ENCODE assay signal across 1 cellular context in genomic region chr3:98563661-98564281, GRCh38.
TF ChIP-seq lines count a peak whose summit lies in the region.

No MANE protein-coding gene starts in this region.

TF ChIP-seq in GM12878, 131 proteins besides CTCF, POLR2A, EP300 and RAD21 (continued from another document and continues in another):
- TF ChIP-seq, protein P1, sequence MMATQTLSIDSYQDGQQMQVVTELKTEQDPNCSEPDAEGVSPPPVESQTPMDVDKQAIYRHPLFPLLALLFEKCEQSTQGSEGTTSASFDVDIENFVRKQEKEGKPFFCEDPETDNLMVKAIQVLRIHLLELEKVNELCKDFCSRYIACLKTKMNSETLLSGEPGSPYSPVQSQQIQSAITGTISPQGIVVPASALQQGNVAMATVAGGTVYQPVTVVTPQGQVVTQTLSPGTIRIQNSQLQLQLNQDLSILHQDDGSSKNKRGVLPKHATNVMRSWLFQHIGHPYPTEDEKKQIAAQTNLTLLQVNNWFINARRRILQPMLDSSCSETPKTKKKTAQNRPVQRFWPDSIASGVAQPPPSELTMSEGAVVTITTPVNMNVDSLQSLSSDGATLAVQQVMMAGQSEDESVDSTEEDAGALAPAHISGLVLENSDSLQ (IDR thresholded peaks at IDR 0.05), result no peak
- peak; percentile 92 for TF ChIP-seq FOXM1 (IDR thresholded peaks at IDR 0.05; ENCODE audit: low read depth, low read length)
- peak; percentile 61 for TF ChIP-seq PML (IDR thresholded peaks at IDR 0.05; ENCODE audit: low read length)
- TF ChIP-seq, protein P2, sequence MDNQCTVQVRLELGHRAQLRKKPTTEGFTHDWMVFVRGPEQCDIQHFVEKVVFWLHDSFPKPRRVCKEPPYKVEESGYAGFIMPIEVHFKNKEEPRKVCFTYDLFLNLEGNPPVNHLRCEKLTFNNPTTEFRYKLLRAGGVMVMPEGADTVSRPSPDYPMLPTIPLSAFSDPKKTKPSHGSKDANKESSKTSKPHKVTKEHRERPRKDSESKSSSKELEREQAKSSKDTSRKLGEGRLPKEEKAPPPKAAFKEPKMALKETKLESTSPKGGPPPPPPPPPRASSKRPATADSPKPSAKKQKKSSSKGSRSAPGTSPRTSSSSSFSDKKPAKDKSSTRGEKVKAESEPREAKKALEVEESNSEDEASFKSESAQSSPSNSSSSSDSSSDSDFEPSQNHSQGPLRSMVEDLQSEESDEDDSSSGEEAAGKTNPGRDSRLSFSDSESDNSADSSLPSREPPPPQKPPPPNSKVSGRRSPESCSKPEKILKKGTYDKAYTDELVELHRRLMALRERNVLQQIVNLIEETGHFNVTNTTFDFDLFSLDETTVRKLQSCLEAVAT (IDR thresholded peaks at IDR 0.05), result peak; percentile 33; the same call in 1 of the 2 replicates
- 0 out of 2 replicates have a peak, but pooled peaks have one; percentile 29 for TF ChIP-seq EED (IDR thresholded peaks at IDR 0.05; ENCODE audit: low read depth)
- peak; percentile 93 for TF ChIP-seq ATF7 (IDR thresholded peaks at IDR 0.05; ENCODE audit: low read depth)
- peak; percentile 66 for TF ChIP-seq RELA (IDR thresholded peaks at IDR 0.05; ENCODE audit: borderline replicate concordance, partially characterized antibody)
- TF ChIP-seq CREM (IDR thresholded peaks at IDR 0.05; ENCODE audit: low read depth), result peak; percentile 70
- peak; percentile 79; the same call in 1 of the 2 replicates for TF ChIP-seq ZNF384 (IDR thresholded peaks at IDR 0.05; ENCODE audit: borderline replicate concordance, low read depth, low read length)
- peak; percentile 50; the same call in 1 of the 2 replicates for TF ChIP-seq NBN (IDR thresholded peaks at IDR 0.05)
- TF ChIP-seq, protein P3, sequence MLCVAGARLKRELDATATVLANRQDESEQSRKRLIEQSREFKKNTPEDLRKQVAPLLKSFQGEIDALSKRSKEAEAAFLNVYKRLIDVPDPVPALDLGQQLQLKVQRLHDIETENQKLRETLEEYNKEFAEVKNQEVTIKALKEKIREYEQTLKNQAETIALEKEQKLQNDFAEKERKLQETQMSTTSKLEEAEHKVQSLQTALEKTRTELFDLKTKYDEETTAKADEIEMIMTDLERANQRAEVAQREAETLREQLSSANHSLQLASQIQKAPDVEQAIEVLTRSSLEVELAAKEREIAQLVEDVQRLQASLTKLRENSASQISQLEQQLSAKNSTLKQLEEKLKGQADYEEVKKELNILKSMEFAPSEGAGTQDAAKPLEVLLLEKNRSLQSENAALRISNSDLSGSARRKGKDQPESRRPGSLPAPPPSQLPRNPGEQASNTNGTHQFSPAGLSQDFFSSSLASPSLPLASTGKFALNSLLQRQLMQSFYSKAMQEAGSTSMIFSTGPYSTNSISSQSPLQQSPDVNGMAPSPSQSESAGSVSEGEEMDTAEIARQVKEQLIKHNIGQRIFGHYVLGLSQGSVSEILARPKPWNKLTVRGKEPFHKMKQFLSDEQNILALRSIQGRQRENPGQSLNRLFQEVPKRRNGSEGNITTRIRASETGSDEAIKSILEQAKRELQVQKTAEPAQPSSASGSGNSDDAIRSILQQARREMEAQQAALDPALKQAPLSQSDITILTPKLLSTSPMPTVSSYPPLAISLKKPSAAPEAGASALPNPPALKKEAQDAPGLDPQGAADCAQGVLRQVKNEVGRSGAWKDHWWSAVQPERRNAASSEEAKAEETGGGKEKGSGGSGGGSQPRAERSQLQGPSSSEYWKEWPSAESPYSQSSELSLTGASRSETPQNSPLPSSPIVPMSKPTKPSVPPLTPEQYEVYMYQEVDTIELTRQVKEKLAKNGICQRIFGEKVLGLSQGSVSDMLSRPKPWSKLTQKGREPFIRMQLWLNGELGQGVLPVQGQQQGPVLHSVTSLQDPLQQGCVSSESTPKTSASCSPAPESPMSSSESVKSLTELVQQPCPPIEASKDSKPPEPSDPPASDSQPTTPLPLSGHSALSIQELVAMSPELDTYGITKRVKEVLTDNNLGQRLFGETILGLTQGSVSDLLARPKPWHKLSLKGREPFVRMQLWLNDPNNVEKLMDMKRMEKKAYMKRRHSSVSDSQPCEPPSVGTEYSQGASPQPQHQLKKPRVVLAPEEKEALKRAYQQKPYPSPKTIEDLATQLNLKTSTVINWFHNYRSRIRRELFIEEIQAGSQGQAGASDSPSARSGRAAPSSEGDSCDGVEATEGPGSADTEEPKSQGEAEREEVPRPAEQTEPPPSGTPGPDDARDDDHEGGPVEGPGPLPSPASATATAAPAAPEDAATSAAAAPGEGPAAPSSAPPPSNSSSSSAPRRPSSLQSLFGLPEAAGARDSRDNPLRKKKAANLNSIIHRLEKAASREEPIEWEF (IDR thresholded peaks at IDR 0.05; ENCODE audit: insufficient replicate concordance, low read depth, low read length), result peak; percentile 92
- TF ChIP-seq ZSCAN29 (IDR thresholded peaks at IDR 0.05), result no peak
- TF ChIP-seq, protein P4, sequence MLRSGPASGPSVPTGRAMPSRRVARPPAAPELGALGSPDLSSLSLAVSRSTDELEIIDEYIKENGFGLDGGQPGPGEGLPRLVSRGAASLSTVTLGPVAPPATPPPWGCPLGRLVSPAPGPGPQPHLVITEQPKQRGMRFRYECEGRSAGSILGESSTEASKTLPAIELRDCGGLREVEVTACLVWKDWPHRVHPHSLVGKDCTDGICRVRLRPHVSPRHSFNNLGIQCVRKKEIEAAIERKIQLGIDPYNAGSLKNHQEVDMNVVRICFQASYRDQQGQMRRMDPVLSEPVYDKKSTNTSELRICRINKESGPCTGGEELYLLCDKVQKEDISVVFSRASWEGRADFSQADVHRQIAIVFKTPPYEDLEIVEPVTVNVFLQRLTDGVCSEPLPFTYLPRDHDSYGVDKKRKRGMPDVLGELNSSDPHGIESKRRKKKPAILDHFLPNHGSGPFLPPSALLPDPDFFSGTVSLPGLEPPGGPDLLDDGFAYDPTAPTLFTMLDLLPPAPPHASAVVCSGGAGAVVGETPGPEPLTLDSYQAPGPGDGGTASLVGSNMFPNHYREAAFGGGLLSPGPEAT (IDR thresholded peaks at IDR 0.05; ENCODE audit: low read depth), result peak; percentile 100
- TF ChIP-seq ESRRA (IDR thresholded peaks at IDR 0.05; ENCODE audit: low read length), result no peak
- TF ChIP-seq CBFB (IDR thresholded peaks at IDR 0.05; ENCODE audit: low read depth), result peak; percentile 94
- TF ChIP-seq JUND (IDR thresholded peaks at IDR 0.05; ENCODE audit: low read depth, low read length), result 0 out of 2 replicates have a peak, but pooled peaks have one; percentile 60
- TF ChIP-seq IKZF2 (IDR thresholded peaks at IDR 0.05), result peak; percentile 91 to 94
- TF ChIP-seq USF2 (IDR thresholded peaks at IDR 0.05; ENCODE audit: borderline replicate concordance, low read depth, low read length), result no peak
- TF ChIP-seq SP1 (IDR thresholded peaks at IDR 0.05; ENCODE audit: low read depth, low read length), result peak; percentile 17
- 0 out of 4 replicates have a peak, but pooled peaks of 1 of the 2 experiments have one; percentile 11 for TF ChIP-seq BHLHE40 (IDR thresholded peaks at IDR 0.05; ENCODE audit: borderline replicate concordance in 1 of 2, low read depth in 2 of 2, low read length in 1 of 2)
- peak; percentile 74 for TF ChIP-seq IKZF1 (conservative IDR thresholded peaks at IDR 0.05)
- peak; percentile 85 for TF ChIP-seq IRF4 (IDR thresholded peaks at IDR 0.05; ENCODE audit: low read depth, low read length)
- 0 out of 2 replicates have a peak, but pooled peaks have one; percentile 41 for TF ChIP-seq MXI1 (IDR thresholded peaks at IDR 0.05; ENCODE audit: low read depth, low read length)
- TF ChIP-seq DPF2 (IDR thresholded peaks at IDR 0.05), result peak; percentile 96
- no peak for TF ChIP-seq SUZ12 (IDR thresholded peaks at IDR 0.05; ENCODE audit: unreplicated experiment)
- TF ChIP-seq ZBED1 (IDR thresholded peaks at IDR 0.05; ENCODE audit: borderline replicate concordance), result peak; percentile 87
- TF ChIP-seq BMI1 (IDR thresholded peaks at IDR 0.05; ENCODE audit: borderline replicate concordance), result peak; percentile 80
- peak; percentile 75; the same call in 1 of the 2 replicates for TF ChIP-seq TBL1XR1 (IDR thresholded peaks at IDR 0.05; ENCODE audit: low read depth, low read length)
- no peak for TF ChIP-seq BACH1 (IDR thresholded peaks at IDR 0.05; ENCODE audit: borderline replicate concordance)
- TF ChIP-seq TAF1 (IDR thresholded peaks at IDR 0.05; ENCODE audit: borderline replicate concordance, low read depth, low read length), result no peak; the same call in 1 of the 2 replicates
- no peak for TF ChIP-seq NRF1 (conservative IDR thresholded peaks at IDR 0.05; ENCODE audit: low read depth, low read length)
- TF ChIP-seq ETV6 (conservative IDR thresholded peaks at IDR 0.05 in 1 of 2, IDR thresholded peaks at IDR 0.05 in 1 of 2; ENCODE audit: borderline replicate concordance in 1 of 2, low read depth in 1 of 2), result peak in 1 of 2 experiments; percentile 77; a peak in 1 of 4 replicates
- TF ChIP-seq NFIC (IDR thresholded peaks at IDR 0.05; ENCODE audit: low read depth, low read length), result peak; percentile 98
- TF ChIP-seq ZNF207 (IDR thresholded peaks at IDR 0.05; ENCODE audit: borderline replicate concordance), result no peak
- TF ChIP-seq MYB (IDR thresholded peaks at IDR 0.05; ENCODE audit: borderline replicate concordance, low read depth, low read length), result 0 out of 2 replicates have a peak, but pooled peaks have one; percentile 17
- peak; percentile 66 for TF ChIP-seq CHD2 (IDR thresholded peaks at IDR 0.05; ENCODE audit: borderline replicate concordance, low read depth, low read length)
- TF ChIP-seq, protein P5, sequence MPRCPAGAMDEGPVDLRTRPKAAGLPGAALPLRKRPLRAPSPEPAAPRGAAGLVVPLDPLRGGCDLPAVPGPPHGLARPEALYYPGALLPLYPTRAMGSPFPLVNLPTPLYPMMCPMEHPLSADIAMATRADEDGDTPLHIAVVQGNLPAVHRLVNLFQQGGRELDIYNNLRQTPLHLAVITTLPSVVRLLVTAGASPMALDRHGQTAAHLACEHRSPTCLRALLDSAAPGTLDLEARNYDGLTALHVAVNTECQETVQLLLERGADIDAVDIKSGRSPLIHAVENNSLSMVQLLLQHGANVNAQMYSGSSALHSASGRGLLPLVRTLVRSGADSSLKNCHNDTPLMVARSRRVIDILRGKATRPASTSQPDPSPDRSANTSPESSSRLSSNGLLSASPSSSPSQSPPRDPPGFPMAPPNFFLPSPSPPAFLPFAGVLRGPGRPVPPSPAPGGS (IDR thresholded peaks at IDR 0.05; ENCODE audit: borderline replicate concordance, insufficient read depth, low read depth, low read length, poor library complexity, severe bottlenecking), result peak; percentile 76
- TF ChIP-seq EGR1 (IDR thresholded peaks at IDR 0.05; ENCODE audit: borderline replicate concordance in 1 of 2, low read depth in 2 of 2, low read length in 2 of 2), result no peak
- 0 out of 2 replicates have a peak, but pooled peaks have one; percentile 36 for TF ChIP-seq TCF12 (IDR thresholded peaks at IDR 0.05; ENCODE audit: low read depth, low read length)
- peak; percentile 99 for TF ChIP-seq RUNX3 (IDR thresholded peaks at IDR 0.05; ENCODE audit: low read length)
- TF ChIP-seq, protein P6, sequence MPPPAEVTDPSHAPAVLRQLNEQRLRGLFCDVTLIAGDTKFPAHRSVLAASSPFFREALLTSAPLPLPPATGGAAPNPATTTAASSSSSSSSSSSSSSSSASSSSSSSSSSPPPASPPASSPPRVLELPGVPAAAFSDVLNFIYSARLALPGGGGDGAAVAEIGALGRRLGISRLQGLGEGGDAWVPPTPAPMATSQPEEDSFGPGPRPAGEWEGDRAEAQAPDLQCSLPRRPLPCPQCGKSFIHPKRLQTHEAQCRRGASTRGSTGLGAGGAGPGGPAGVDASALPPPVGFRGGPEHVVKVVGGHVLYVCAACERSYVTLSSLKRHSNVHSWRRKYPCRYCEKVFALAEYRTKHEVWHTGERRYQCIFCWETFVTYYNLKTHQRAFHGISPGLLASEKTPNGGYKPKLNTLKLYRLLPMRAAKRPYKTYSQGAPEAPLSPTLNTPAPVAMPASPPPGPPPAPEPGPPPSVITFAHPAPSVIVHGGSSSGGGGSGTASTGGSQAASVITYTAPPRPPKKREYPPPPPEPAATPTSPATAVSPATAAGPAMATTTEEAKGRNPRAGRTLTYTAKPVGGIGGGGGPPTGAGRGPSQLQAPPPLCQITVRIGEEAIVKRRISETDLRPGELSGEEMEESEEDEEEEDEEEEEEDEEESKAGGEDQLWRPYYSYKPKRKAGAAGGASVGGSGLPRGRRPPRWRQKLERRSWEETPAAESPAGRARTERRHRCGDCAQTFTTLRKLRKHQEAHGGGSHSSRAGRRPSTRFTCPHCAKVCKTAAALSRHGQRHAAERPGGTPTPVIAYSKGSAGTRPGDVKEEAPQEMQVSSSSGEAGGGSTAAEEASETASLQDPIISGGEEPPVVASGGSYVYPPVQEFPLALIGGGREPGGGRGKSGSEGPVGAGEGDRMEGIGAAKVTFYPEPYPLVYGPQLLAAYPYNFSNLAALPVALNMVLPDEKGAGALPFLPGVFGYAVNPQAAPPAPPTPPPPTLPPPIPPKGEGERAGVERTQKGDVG (CRISPR knock-in tag; IDR thresholded peaks at IDR 0.05), result no peak
- TF ChIP-seq JUNB (IDR thresholded peaks at IDR 0.05), result peak; percentile 91
- TF ChIP-seq, protein P7, sequence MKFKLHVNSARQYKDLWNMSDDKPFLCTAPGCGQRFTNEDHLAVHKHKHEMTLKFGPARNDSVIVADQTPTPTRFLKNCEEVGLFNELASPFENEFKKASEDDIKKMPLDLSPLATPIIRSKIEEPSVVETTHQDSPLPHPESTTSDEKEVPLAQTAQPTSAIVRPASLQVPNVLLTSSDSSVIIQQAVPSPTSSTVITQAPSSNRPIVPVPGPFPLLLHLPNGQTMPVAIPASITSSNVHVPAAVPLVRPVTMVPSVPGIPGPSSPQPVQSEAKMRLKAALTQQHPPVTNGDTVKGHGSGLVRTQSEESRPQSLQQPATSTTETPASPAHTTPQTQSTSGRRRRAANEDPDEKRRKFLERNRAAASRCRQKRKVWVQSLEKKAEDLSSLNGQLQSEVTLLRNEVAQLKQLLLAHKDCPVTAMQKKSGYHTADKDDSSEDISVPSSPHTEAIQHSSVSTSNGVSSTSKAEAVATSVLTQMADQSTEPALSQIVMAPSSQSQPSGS (IDR thresholded peaks at IDR 0.05; ENCODE audit: low read length), result peak; percentile 95
- TF ChIP-seq SPI1 (IDR thresholded peaks at IDR 0.05; ENCODE audit: borderline replicate concordance, insufficient read depth, low read depth, low read length), result peak; percentile 66
- TF ChIP-seq ZNF217 (IDR thresholded peaks at IDR 0.05), result peak; percentile 58; the same call in 1 of the 2 replicates
- TF ChIP-seq GABPA (IDR thresholded peaks at IDR 0.05; ENCODE audit: low read depth), result peak; percentile 76
- TF ChIP-seq ZNF24 (IDR thresholded peaks at IDR 0.05), result 0 out of 2 replicates have a peak, but pooled peaks have one; percentile 63
- TF ChIP-seq HCFC1 (IDR thresholded peaks at IDR 0.05; ENCODE audit: low read length), result no peak
